Comparison of ENCODE assay signal across 2 cellular contexts in the genomic region with DNA sequence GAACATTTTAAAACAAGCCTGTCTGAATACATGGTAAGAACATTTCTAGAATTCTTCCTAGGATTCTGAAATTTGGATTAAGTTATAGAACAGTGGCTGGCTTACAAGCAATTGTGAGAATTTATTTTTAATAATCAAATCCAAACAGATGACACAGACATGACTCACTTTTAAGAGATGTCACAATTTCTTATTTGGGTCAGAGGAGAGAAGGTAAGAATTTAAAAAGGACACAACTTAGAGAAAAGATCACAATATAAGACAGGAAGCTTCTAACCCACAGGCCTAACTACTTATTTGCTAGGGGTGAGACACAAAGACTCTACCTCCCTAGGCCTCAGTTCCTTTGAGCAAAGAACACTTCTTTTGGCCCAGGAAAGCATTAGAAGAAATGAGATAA.
TF ChIP-seq lines count a peak whose summit lies in the region.

No MANE protein-coding gene starts in this region.

TF ChIP-seq in A549, 52 proteins besides CTCF, POLR2A, EP300 and RAD21:
- no peak for TF ChIP-seq HMGXB4 (CRISPR knock-in tag; IDR thresholded peaks at IDR 0.05; ENCODE audit: borderline replicate concordance)
- TF ChIP-seq CEBPB (IDR thresholded peaks at IDR 0.05), result 0 out of 4 replicates have a peak, but pooled peaks of 1 of the 2 experiments have one; percentile 35
- no peak for TF ChIP-seq FOSL2 (IDR thresholded peaks at IDR 0.05)
- peak; percentile 60 for TF ChIP-seq FOSL2 (CRISPR knock-in tag; IDR thresholded peaks at IDR 0.05)
- TF ChIP-seq JUNB (IDR thresholded peaks at IDR 0.05), result 0 out of 2 replicates have a peak, but pooled peaks have one; percentile 32
TF ChIP-seq in A549: peak in this region for 3.

TF ChIP-seq in HepG2, 621 proteins besides CTCF, POLR2A, EP300 and RAD21:
- TF ChIP-seq MZF1 (CRISPR knock-in tag; IDR thresholded peaks at IDR 0.05; ENCODE audit: borderline replicate concordance), result no peak
